In genomic region chr5:27311544-27311943, GRCh38 we compare ENCODE assay signal across 17 cellular contexts.
DNase-seq lines count a peak whose midpoint lies in the region; ATAC-seq and TF ChIP-seq lines count a peak whose summit lies in the region.
"Had no signal": no experiment of that assay in that cellular context is flagged by ENCODE, and none has a peak within 500 bp of the region (broad histone marks: within the 10 kb centered on the region; RNA-seq: fewer than 3 reads in every experiment).

No MANE protein-coding gene starts in this region.

- ATAC-seq in HG02623 (IDR thresholded peaks at IDR 0.05; ENCODE audit: unreplicated experiment): no peak
- ATAC-seq in GM21576 (IDR thresholded peaks at IDR 0.05; ENCODE audit: unreplicated experiment): no peak
- ATAC-seq: activated T-helper 17 cell treated with anti-CD3 and anti-CD28 coated beads, Interleukin-2, amount 50 U/mL, for 72 hours; left lung had no signal

- TF ChIP-seq CTCF in KMS-11 (conservative IDR thresholded peaks at IDR 0.05; ENCODE audit: low read depth, low read length) (no peak), astrocyte of the spinal cord (IDR thresholded peaks at IDR 0.05; ENCODE audit: low read depth, low read length) (no peak), fibroblast of the aortic adventitia (IDR thresholded peaks at IDR 0.05; ENCODE audit: insufficient read depth, low read length) (no peak)

- H3K4me3 ChIP-seq in KMS-11 (IDR thresholded peaks at IDR 0.05; ENCODE audit: insufficient read depth, low read depth, low read length): no peak overlapping the region
- H3K4me3 ChIP-seq in astrocyte of the spinal cord (ENCODE audit: low read depth, low read length): no peak overlapping the region
- H3K4me3 ChIP-seq in fibroblast of the aortic adventitia (ENCODE audit: low read depth, low read length): no peak overlapping the region
- H3K4me3 ChIP-seq: cardiac muscle cell, left lung had no signal

- peak; percentile 15 for DNase-seq in astrocyte of the spinal cord (ENCODE audit: low read depth, low spot score)
- peak; percentile 52 for DNase-seq in fibroblast of the aortic adventitia (ENCODE audit: low read depth)
- peak; percentile 50 for DNase-seq in renal cortical epithelial cell (ENCODE audit: low read depth)
- DNase-seq in activated CD4-positive, CD25-positive, alpha-beta regulatory T cell (lab: John Stamatoyannopoulos, UW): no peak
- no peak for DNase-seq in T-helper 2 cell
- DNase-seq: activated CD4-positive, alpha-beta T cell treated with anti-CD3 and anti-CD28 coated beads for 4 hours; COR-L47; dermis blood vessel endothelial cell; left lung; NCI-H1694; NCI-H748 treated with DMSO at 0.1 percent for 48 hours; Right ventricle myocardium superior had no signal

- no peaks in the 10 kb centered on the region for H4K20me1 ChIP-seq in KMS-11 (ENCODE audit: insufficient read depth)

- H3K79me2 ChIP-seq in KMS-11 (ENCODE audit: insufficient read depth, low read depth): no peaks in the 10 kb centered on the region

- peak overlapping the region; percentile 80 for H3K27ac ChIP-seq in KMS-11
- H3K27ac ChIP-seq: cardiac muscle cell, left lung had no signal

- H3K4me1 ChIP-seq in KMS-11 (ENCODE audit: low read depth, poor library complexity, severe bottlenecking): peaks cover 60% of the 10 kb centered on the region
- H3K4me1 ChIP-seq: left lung had no signal

- in situ Hi-C loops in astrocyte of the spinal cord (cut with HindIII; ENCODE audit: low sequenced_read_pairs): no loop called here

- H3K36me3 ChIP-seq in KMS-11 (ENCODE audit: insufficient read depth): no peaks in the 10 kb centered on the region
- H3K36me3 ChIP-seq: cardiac muscle cell, left lung had no signal

- peak overlapping the region; percentile 44 for H3K4me2 ChIP-seq in KMS-11

- peak overlapping the region; percentile 72 for H2AFZ ChIP-seq in KMS-11 (ENCODE audit: low read depth)

- no peak overlapping the region; the same call in 1 of the 2 replicates for H3K9ac ChIP-seq in KMS-11

- H3K27me3 ChIP-seq in KMS-11 (ENCODE audit: insufficient read depth, low read depth): no peaks in the 10 kb centered on the region
- H3K27me3 ChIP-seq: cardiac muscle cell, left lung had no signal

Comparison
In these comparisons a context has a peak if more than half of its experiments do, and no peak if none do; other contexts are left out.
1. DNase-seq: peak in astrocyte of the spinal cord (single experiment), fibroblast of the aortic adventitia (single experiment) and renal cortical epithelial cell (single experiment); none in activated CD4-positive, CD25-positive, alpha-beta regulatory T cell (0 of 4) and T-helper 2 cell (0 of 5).